Comparison of ENCODE assay signal across 27 cellular contexts in genomic region chr3:107409365-107409764, GRCh38. TPM values are rescaled to one million over a fixed set of nuclear protein-coding genes. Genes with fewer than 3 reads are reported as not detected.
DNase-seq lines count a peak whose midpoint lies in the region; ATAC-seq, FAIRE-seq and TF ChIP-seq lines count a peak whose summit lies in the region.
"Had no signal": no experiment of that assay in that cellular context is flagged by ENCODE, and none has a peak within 500 bp of the region (broad histone marks: within the 10 kb centered on the region; RNA-seq: fewer than 3 reads in every experiment).

No MANE protein-coding gene starts in this region.

- no TSS peak for BruUV-seq in HepG2 (replicated peaks; lab: Mats Ljungman, UMichigan)

- H3K4me1 ChIP-seq in HepG2 (ENCODE audit: insufficient read depth, low read length) (no peaks in the 10 kb centered on the region), right lobe of liver (no peaks in the 10 kb centered on the region)
- H3K4me1 ChIP-seq: A549, BE2C had no signal

- no peak overlapping the region for H3K27ac ChIP-seq in HepG2 (ENCODE audit: extremely low read length, insufficient read depth, low read length)
- no peak overlapping the region for H3K27ac ChIP-seq in right lobe of liver
- H3K27ac ChIP-seq: A549; BLaER1 treated with 17β-estradiol and CSF1 and Interleukin-3, amounts not matched to agents 10 nM and 100 nM; GM23248 had no signal

- intact Hi-C loops in HepG2 (cut with micrococcal nuclease; ENCODE audit: unreplicated experiment) (no loop called here), right lobe of liver (cut with DNase I) (no loop called here)

- H3K9ac ChIP-seq in HepG2 (ENCODE audit: insufficient read depth, low read depth, low read length) = no peak overlapping the region
- H3K9ac ChIP-seq: BLaER1 treated with 17β-estradiol and CSF1 and Interleukin-3, amounts not matched to agents 10 nM and 100 nM; GM23248 had no signal

- no peak overlapping the region for H3K4me3 ChIP-seq in HepG2 (replicated peaks in 1 of 3; ENCODE audit: insufficient read depth in 1 of 3, low read depth in 2 of 3, low read length in 3 of 3)
- H3K4me3 ChIP-seq in right lobe of liver = no peak overlapping the region
- no peak overlapping the region for H3K4me3 ChIP-seq in choroid plexus epithelial cell (ENCODE audit: low read depth, low read length)
- H3K4me3 ChIP-seq: A549; BLaER1 treated with 17β-estradiol and CSF1 and Interleukin-3, amounts not matched to agents 10 nM and 100 nM; GM12878; GM23248 had no signal

- TF ChIP-seq RAD21 in HepG2 (CRISPR knock-in tag; IDR thresholded peaks at IDR 0.05) = no peak

- H2AFZ ChIP-seq in HepG2 (ENCODE audit: low read length) = no peak overlapping the region
- H2AFZ ChIP-seq: GM23248 had no signal

- 1% methylated on average over 2 of the region's 2 CpGs for WGBS in HepG2 (ENCODE audit: low lambda C conversion rate)
- WGBS in right lobe of liver (ENCODE audit: insufficient coverage, low coverage, low lambda C conversion rate, missing lambda C conversion rate) = 67% methylated on average over 2 of the region's 2 CpGs

- DNase-seq in HepG2 (ENCODE audit: low spot score) = no peak
- DNase-seq in right lobe of liver = no peak
- DNase-seq in KBM-7 = peak; percentile 8
- peak; percentile 12 for DNase-seq in choroid plexus epithelial cell (ENCODE audit: low read depth)
- DNase-seq in GM12892 (ENCODE audit: insufficient read length) = no peak
- DNase-seq: 8988T; ACHN; AML-193; BE2C; Calu3; CD4-positive, alpha-beta T cell; CD8-positive, alpha-beta memory T cell; DMS79; EL; GDM1; GM23248; H7; HCEC 1CT; HFFc6 had no signal

- H3K79me2 ChIP-seq in HepG2 (ENCODE audit: insufficient read depth, low read length) = no peaks in the 10 kb centered on the region

- TF ChIP-seq CTCF in HepG2 (CRISPR knock-in tag; IDR thresholded peaks at IDR 0.05) = no peak
- no peak for TF ChIP-seq CTCF in right lobe of liver (IDR thresholded peaks at IDR 0.05)
- no peak for TF ChIP-seq CTCF in choroid plexus epithelial cell (conservative IDR thresholded peaks at IDR 0.05; ENCODE audit: low read depth, low read length)

- FAIRE-seq in HepG2 (lab: Jason Lieb, UNC) = no peak
- no peak for FAIRE-seq in GM12892 (lab: Jason Lieb, UNC)
- FAIRE-seq: A549, GM12878, GM18507, H1 had no signal

- no peak for TF ChIP-seq EP300 in HepG2 (IDR thresholded peaks at IDR 0.05; ENCODE audit: low read depth in 2 of 2, low read length in 2 of 2)
- no peak for TF ChIP-seq EP300 in HepG2 (CRISPR knock-in tag; IDR thresholded peaks at IDR 0.05; ENCODE audit: borderline replicate concordance)

- no peaks in the 10 kb centered on the region for H3K36me3 ChIP-seq in HepG2 (replicated peaks in 1 of 2; ENCODE audit: control insufficient read depth in 1 of 2, insufficient read depth in 2 of 2, low read length in 2 of 2)
- H3K36me3 ChIP-seq in right lobe of liver = no peaks in the 10 kb centered on the region
- H3K36me3 ChIP-seq: BE2C; BLaER1 treated with 17β-estradiol and CSF1 and Interleukin-3, amounts not matched to agents 10 nM and 100 nM had no signal

- H3K27me3 ChIP-seq in HepG2 (ENCODE audit: control insufficient read depth in 1 of 2, insufficient read depth in 2 of 2, low read length in 2 of 2) (no peaks in the 10 kb centered on the region), right lobe of liver (no peaks in the 10 kb centered on the region)
- H3K27me3 ChIP-seq: BE2C; BLaER1 treated with 17β-estradiol and CSF1 and Interleukin-3, amounts not matched to agents 10 nM and 100 nM had no signal

- CTCF ChIA-PET in HepG2 (lab: Yijun Ruan, JAX; ENCODE audit: low intra/inter-chr PET ratio, low total read pairs) = no interaction called here

- POLR2A ChIA-PET in HepG2 (lab: Yijun Ruan, JAX) = no interaction called here

- H3K9me3 ChIP-seq in HepG2 (ENCODE audit: low read length) (peaks cover 11% of the 10 kb centered on the region; the same call in 1 of the 2 replicates), right lobe of liver (no peaks in the 10 kb centered on the region)
- H3K9me3 ChIP-seq: BE2C had no signal

- in situ Hi-C loops in HepG2 (cut with HindIII; ENCODE audit: extremely low pct_ligation_motif_present, low pct_unique_long_range_greater_than_20kb) (no loop called here), KBM-7 (cut with MboI; ENCODE audit: low pct_unique_long_range_greater_than_20kb, low sequenced_read_pairs) (no loop called here)

- H4K20me1 ChIP-seq in HepG2 (ENCODE audit: insufficient read depth, low read length) = no peaks in the 10 kb centered on the region
- H4K20me1 ChIP-seq: BLaER1 treated with 17β-estradiol and CSF1 and Interleukin-3, amounts not matched to agents 10 nM and 100 nM had no signal

- H3K4me2 ChIP-seq in HepG2 (ENCODE audit: low read depth, low read length) = no peak overlapping the region
- H3K4me2 ChIP-seq: A549; BLaER1 treated with 17β-estradiol and CSF1 and Interleukin-3, amounts not matched to agents 10 nM and 100 nM had no signal

- TF ChIP-seq POLR2A in HepG2 (IDR thresholded peaks at IDR 0.05; ENCODE audit: insufficient read depth in 1 of 2, low read depth in 2 of 2, low read length in 2 of 2) (no peak), right lobe of liver (IDR thresholded peaks at IDR 0.05) (no peak), GM12892 (IDR thresholded peaks at IDR 0.05; ENCODE audit: low read depth, low read length) (no peak)

- ATAC-seq in HepG2 (no peak), right lobe of liver (no peak), GM21390 (IDR thresholded peaks at IDR 0.05; ENCODE audit: unreplicated experiment) (no peak), GM21529 (IDR thresholded peaks at IDR 0.05; ENCODE audit: unreplicated experiment) (no peak)
- ATAC-seq: A549, GM12878 had no signal

TF ChIP-seq in HepG2, 621 proteins besides CTCF, POLR2A, EP300 and RAD21:
- no peak for TF ChIP-seq HOXA5 (CRISPR knock-in tag; IDR thresholded peaks at IDR 0.05)
- peak; percentile 99 for TF ChIP-seq ZNF160 (CRISPR knock-in tag; IDR thresholded peaks at IDR 0.05)
TF ChIP-seq in HepG2: peak in this region for 1.

RNA-seq across cellular contexts. Expression of gene CCDC54, which starts 32.1 kb away (rescaled TPM):
- not detected in 2 replicates for total RNA-seq in HepG2 (2016; rRNA removed; fragmentation: Illumina TruSeq; extraction: Trizol)
- not detected in 2 replicates for total RNA-seq in HepG2 (2016; cell fraction: cytosol; rRNA removed; fragmentation: Illumina TruSeq; extraction: Trizol; ENCODE audit: low read depth)
- not detected in 2 replicates for total RNA-seq in HepG2 (2016; cell fraction: insoluble cytoplasmic fraction; rRNA removed; fragmentation: Illumina TruSeq; extraction: Trizol)
- not detected in 2 replicates for total RNA-seq in HepG2 (2016; cell fraction: membrane; rRNA removed; fragmentation: Illumina TruSeq; extraction: Trizol)
- not detected in 2 replicates for total RNA-seq in HepG2 (2016; cell fraction: nucleus; rRNA removed; fragmentation: Illumina TruSeq; extraction: Trizol)
- not detected in 2 replicates for polyA plus RNA-seq in HepG2 (2011; rRNA removed)
- not detected in 2 replicates for polyA plus RNA-seq in HepG2 (2011; cell fraction: cytosol; rRNA removed)
- not detected in 2 replicates for polyA plus RNA-seq in HepG2 (2011; cell fraction: nucleus; rRNA removed)
- not detected in 2 replicates for polyA plus RNA-seq in HepG2 (2012)
- polyA plus RNA-seq in HepG2 (2016; cell fraction: cytosol; fragmentation: Illumina TruSeq; extraction: Trizol; ENCODE audit: low read depth) = not detected in 2 replicates
- not detected in 2 replicates for polyA plus RNA-seq in HepG2 (2016; cell fraction: insoluble cytoplasmic fraction; fragmentation: Illumina TruSeq; extraction: Trizol; ENCODE audit: low read depth)
- polyA plus RNA-seq in HepG2 (2016; cell fraction: membrane; fragmentation: Illumina TruSeq; extraction: Trizol; ENCODE audit: low read depth) = not detected in 2 replicates
- not detected in 2 replicates for polyA plus RNA-seq in HepG2 (2016; cell fraction: nucleus; fragmentation: Illumina TruSeq; extraction: Trizol; ENCODE audit: insufficient read depth, low read depth)
- not detected in 2 replicates for polyA minus RNA-seq in HepG2 (2011; rRNA and poly(A)+ RNA removed; ENCODE audit: low replicate concordance)
- not detected in 2 replicates for polyA minus RNA-seq in HepG2 (2011; cell fraction: cytosol; rRNA and poly(A)+ RNA removed)
- polyA minus RNA-seq in HepG2 (2011; cell fraction: nucleus; rRNA and poly(A)+ RNA removed) = not detected in 2 replicates
- not detected for total RNA-seq in right lobe of liver
- polyA plus RNA-seq in GM12892 (2012; ENCODE audit: missing spikeins) = not detected
- total RNA-seq: Calu3; CD4-positive, alpha-beta T cell; CD8-positive, alpha-beta memory T cell; GM12878; GM23248; H1; H7; HFFc6 had no signal
- polyA plus RNA-seq: A549, CD14-positive monocyte, GM12878, H1 had no signal

Comparison
In these comparisons a context has a peak if more than half of its experiments do, and no peak if none do; other contexts are left out.
1. DNase-seq: peak in KBM-7 (single experiment) and choroid plexus epithelial cell (single experiment); none in HepG2 (single experiment), right lobe of liver (0 of 3) and GM12892 (single experiment).